Comparison of ENCODE assay signal across 10 cellular contexts in genomic region chr9:16039103-16039987, GRCh38.
A peak's percentile ranks its signal among the peaks of the same experiment; 100 is the strongest.
DNase-seq lines count a peak whose midpoint lies in the region; ATAC-seq and TF ChIP-seq lines count a peak whose summit lies in the region.
"Had no signal": no experiment of that assay in that cellular context is flagged by ENCODE, and none has a peak within 500 bp of the region (broad histone marks: within the 10 kb centered on the region; RNA-seq: fewer than 3 reads in every experiment).

No MANE protein-coding gene starts in this region.

- no peaks in the 10 kb centered on the region for H4K20me1 ChIP-seq in GM23248 (ENCODE audit: insufficient read depth)

- no peaks in the 10 kb centered on the region for H3F3A ChIP-seq in GM23248 (ENCODE audit: insufficient read depth)

- H3K4me3 ChIP-seq in right atrium auricular region (no peak overlapping the region), heart right ventricle (no peak overlapping the region), GM23248 (no peak overlapping the region)

- H3K79me2 ChIP-seq in GM23248 (ENCODE audit: insufficient read depth): no peaks in the 10 kb centered on the region

- no peaks in the 10 kb centered on the region for H3K9me2 ChIP-seq in GM23248 (ENCODE audit: insufficient read depth)

- H3K4me1 ChIP-seq in right atrium auricular region (no peaks in the 10 kb centered on the region), heart right ventricle (peaks cover 0 to 13% (median 0%) of the 10 kb centered on the region in 9 donors), GM23248 (ENCODE audit: insufficient read depth) (0 out of 2 replicates have a peak, but pooled peaks cover 4% of the 10 kb centered on the region)

- peak; percentile 31 for ATAC-seq in Right ventricle myocardium superior (ENCODE audit: poor library complexity)
- peak in 6 of 8 donors; percentile 24 to 74 (median 58) for ATAC-seq in heart right ventricle
- ATAC-seq in HG03342 (IDR thresholded peaks at IDR 0.05; ENCODE audit: unreplicated experiment): no peak

- H3K4me2 ChIP-seq in GM23248 (ENCODE audit: unreplicated experiment): no peak overlapping the region

- 47 to 49% methylated on average over 12 of the region's 12 CpGs for WGBS in heart right ventricle, 2 donors
- WGBS in GM23248 (ENCODE audit: low coverage in 1 of 2, low lambda C conversion rate in 2 of 2, missing lambda C conversion rate in 2 of 2), 2 experiments: 60 to 63% methylated on average over 12 of the region's 12 CpGs

- H3K36me3 ChIP-seq in right atrium auricular region (no peaks in the 10 kb centered on the region), heart right ventricle (no peaks in the 10 kb centered on the region), GM23248 (ENCODE audit: low read depth) (no peaks in the 10 kb centered on the region)

- DNase-seq in Right ventricle myocardium superior (no peak), right atrium auricular region (ENCODE audit: low spot score) (no peak), OCI-M1 (lab: John Stamatoyannopoulos, UW) (peak; percentile 52), heart right ventricle (peak in 1 of 2 donors; percentile 35), GM23248 (no peak), NCI-H2081 treated with DMSO at 0.1 percent for 48 hours (lab: John Stamatoyannopoulos, UW) (no peak)
- no peak for DNase-seq in activated CD4-positive, CD25-positive, alpha-beta regulatory T cell (lab: John Stamatoyannopoulos, UW)
- DNase-seq: activated B cell treated with CpG ODN at 0.5 μM for 24 hours; CD4-positive, alpha-beta memory T cell had no signal

- in situ Hi-C loops in GM23248 (cut with MboI): no loop called here

- TF ChIP-seq CTCF in right atrium auricular region (IDR thresholded peaks at IDR 0.05) (peak in 1 of 2 donors; percentile 29), heart right ventricle (IDR thresholded peaks at IDR 0.05) (peak in 5 of 9 donors; percentile 23 to 52 (median 37))

- intact Hi-C loops in Right ventricle myocardium superior (cut with DNase I): no loop called here
- intact Hi-C loops in heart right ventricle (cut with DNase I): loop anchor here in 1 of 10 donors (10.0 kb wide), 1 partner anchor 95 kb away; no protein-coding TSS in a partner anchor

- no peak overlapping the region for H2AFZ ChIP-seq in GM23248

- H3K27me3 ChIP-seq in right atrium auricular region (no peaks in the 10 kb centered on the region), heart right ventricle (no peaks in the 10 kb centered on the region), GM23248 (replicated peaks; ENCODE audit: insufficient read depth) (no peaks in the 10 kb centered on the region)

- H3K9me3 ChIP-seq in right atrium auricular region (no peaks in the 10 kb centered on the region), heart right ventricle (no peaks in the 10 kb centered on the region), GM23248 (ENCODE audit: low read depth) (no peaks in the 10 kb centered on the region)

- H3K27ac ChIP-seq in right atrium auricular region: no peak overlapping the region
- H3K27ac ChIP-seq in heart right ventricle: peak overlapping the region in 1 of 10 donors; percentile 10
- H3K27ac ChIP-seq in GM23248: no peak overlapping the region

- H3K9ac ChIP-seq in GM23248: no peak overlapping the region
